In the genomic region with DNA sequence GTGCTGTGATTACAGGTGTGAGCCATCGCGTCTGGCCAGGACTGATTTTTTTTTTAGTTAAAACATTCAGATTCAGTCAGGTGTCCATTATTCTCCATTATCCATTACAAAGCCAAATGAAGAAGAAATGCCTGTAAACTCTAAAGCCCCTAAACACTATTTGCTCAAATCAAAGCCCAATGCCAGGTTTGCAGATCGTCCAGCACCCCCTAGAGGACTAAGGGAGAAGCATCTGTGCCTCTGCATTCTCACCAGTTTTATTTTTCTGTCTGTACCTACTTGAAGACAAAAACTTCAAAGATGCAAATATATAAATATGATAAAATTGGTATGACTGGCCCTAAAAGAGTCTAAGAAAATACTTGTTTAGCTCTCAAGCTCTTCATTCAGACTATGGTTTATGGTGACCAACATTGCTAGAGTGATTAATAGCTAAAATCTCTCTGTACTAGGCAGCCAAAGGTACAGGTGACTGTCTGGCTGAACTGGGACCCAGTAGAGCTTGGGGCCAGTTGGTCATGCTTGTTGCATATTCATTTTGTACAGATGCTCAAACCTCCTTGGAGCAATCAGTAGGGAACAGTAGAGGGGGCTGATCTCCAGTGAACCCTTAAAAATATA, we compare ENCODE assay signal across 8 cellular contexts.
DNase-seq lines count a peak whose midpoint lies in the region; ATAC-seq and TF ChIP-seq lines count a peak whose summit lies in the region.

No MANE protein-coding gene starts in this region.

- CTCF ChIA-PET in mammary epithelial cell (lab: Charles Lee; ENCODE audit: low non-redundant PET): interaction anchor here (0.6 kb wide), 3 partner anchors 73 to 552 kb away, joined by 3 to 15 read pairs (median 7); partner anchors contain the start of gene UBE2T

- H3K79me2 ChIP-seq in mammary epithelial cell (ENCODE audit: insufficient read depth, low read length): no peaks in the 10 kb centered on the region

- WGBS in mammary epithelial cell (ENCODE audit: low coverage, missing lambda C conversion rate): 0% methylated on average over 1 of the region's 3 CpGs

- H3K27ac ChIP-seq in mammary epithelial cell (ENCODE audit: insufficient read depth, low read depth, low read length): no peak overlapping the region

- TF ChIP-seq CTCF in AG09309 (IDR thresholded peaks at IDR 0.05; ENCODE audit: control insufficient read depth, insufficient read depth, low read depth, low read length, missing control alignments) (peak; percentile 85), GM06990 (IDR thresholded peaks at IDR 0.05; ENCODE audit: insufficient read depth, low read length, poor library complexity, severe bottlenecking) (peak; percentile 89), mammary epithelial cell (conservative IDR thresholded peaks at IDR 0.05 in 1 of 2, IDR thresholded peaks at IDR 0.05 in 1 of 2; ENCODE audit: extremely low read depth in 1 of 2, insufficient read depth in 1 of 2, low read depth in 1 of 2, low read length in 2 of 2) (peak; percentile 86 to 95), mucosa of descending colon (IDR thresholded peaks at IDR 0.05) (peak; percentile 29)

- no peaks in the 10 kb centered on the region for H4K20me1 ChIP-seq in mammary epithelial cell (ENCODE audit: insufficient read depth, low read length)

- no peaks in the 10 kb centered on the region for H3K9me3 ChIP-seq in mammary epithelial cell (replicated peaks; ENCODE audit: insufficient read depth, low read length)
- no peaks in the 10 kb centered on the region for H3K9me3 ChIP-seq in mucosa of descending colon

- dilution Hi-C loops in mammary epithelial cell (cut with HindIII; ENCODE audit: low sequenced_read_pairs): no loop called here

- no peak overlapping the region for H3K4me2 ChIP-seq in mammary epithelial cell (ENCODE audit: insufficient read depth, low read depth, low read length)

- in situ Hi-C loops in mammary epithelial cell (cut with MboI; ENCODE audit: low sequenced_read_pairs in 2 of 2): no loop called here

- ATAC-seq in mucosa of descending colon (peak; percentile 65), GM21515 (IDR thresholded peaks at IDR 0.05; ENCODE audit: unreplicated experiment) (no peak)

- no peak overlapping the region for H2AFZ ChIP-seq in mammary epithelial cell (ENCODE audit: low read depth, low read length)

- DNase-seq in AG09309 (ENCODE audit: low read depth): no peak
- no peak for DNase-seq in GM06990 (ENCODE audit: extremely low read depth, insufficient read length)
- DNase-seq in NCI-H748 (lab: John Stamatoyannopoulos, UW; ENCODE audit: unreplicated experiment): peak; percentile 13
- DNase-seq in mammary epithelial cell: no peak
- peak in 1 of 3 donors; percentile 54 for DNase-seq in mucosa of descending colon
- DNase-seq in NCI-H1930 (lab: John Stamatoyannopoulos, UW): no peak
- no peak for DNase-seq in activated CD8-positive, alpha-beta memory T cell treated with anti-CD3 and anti-CD28 coated beads for 24 hours

- H3K27me3 ChIP-seq in GM06990 (replicated peaks; ENCODE audit: control insufficient read depth, insufficient read depth, low read length) (no peaks in the 10 kb centered on the region), mammary epithelial cell (ENCODE audit: insufficient read depth, low read length) (no peaks in the 10 kb centered on the region)

- no peak overlapping the region for H3K4me3 ChIP-seq in AG09309 (ENCODE audit: control insufficient read depth, low read depth, low read length)
- H3K4me3 ChIP-seq in GM06990 (replicated peaks; ENCODE audit: low read depth, low read length): no peak overlapping the region
- H3K4me3 ChIP-seq in mammary epithelial cell (replicated peaks in 1 of 3; ENCODE audit: insufficient read depth in 1 of 3, low read depth in 2 of 3, low read length in 3 of 3): no peak overlapping the region
- H3K4me3 ChIP-seq in mucosa of descending colon: no peak overlapping the region

- intact Hi-C loops in mammary epithelial cell (cut with micrococcal nuclease) (loop anchor here (1.0 kb wide), 2 partner anchors 28 to 71 kb away; no protein-coding TSS in a partner anchor), mucosa of descending colon (cut with DNase I, micrococcal nuclease) (no loop called here)

- H3K4me1 ChIP-seq in mammary epithelial cell (ENCODE audit: insufficient read depth, low read length) (peaks cover 38% of the 10 kb centered on the region), mucosa of descending colon (ENCODE audit: low read depth) (peaks cover under 1% of the 10 kb centered on the region)

- no peak overlapping the region for H3K9ac ChIP-seq in mammary epithelial cell (ENCODE audit: insufficient read depth, low read length)

- BruUV-seq in mammary epithelial cell (replicated peaks; lab: Mats Ljungman, UMichigan): no TSS peak

- H3K36me3 ChIP-seq in GM06990 (ENCODE audit: control insufficient read depth, insufficient read depth, low read length): no peaks in the 10 kb centered on the region
- no peaks in the 10 kb centered on the region for H3K36me3 ChIP-seq in mammary epithelial cell (ENCODE audit: insufficient read depth, low read length)
- H3K36me3 ChIP-seq in mucosa of descending colon (ENCODE audit: low read depth): no peaks in the 10 kb centered on the region

Comparison
In these comparisons a context has a peak if more than half of its experiments do, and no peak if none do; other contexts are left out.
1. CTCF ChIP-seq: peak in every context shown above with its lines; median percentile 90 in mammary epithelial cell; 89 in GM06990; 85 in AG09309; 29 in mucosa of descending colon.